ENCODE assay signal across 8 cellular contexts in genomic region chr6:73747293-73747692, GRCh38. TPM values are rescaled to one million over a fixed set of nuclear protein-coding genes. Genes with fewer than 3 reads are reported as not detected.
DNase-seq lines count a peak whose midpoint lies in the region; ATAC-seq lines count a peak whose summit lies in the region.

No MANE protein-coding gene starts in this region.

- H3K18ac ChIP-seq in mesenchymal stem cell (ENCODE audit: low read depth in 1 of 2, low read length in 2 of 2) = peak overlapping the region in 1 of 2 experiments; percentile 43

- H4K8ac ChIP-seq in mesenchymal stem cell (ENCODE audit: low read length) = no peak overlapping the region

- no peak overlapping the region for H2AK5ac ChIP-seq in mesenchymal stem cell (ENCODE audit: low read length, severe bottlenecking)

- H3K4ac ChIP-seq in mesenchymal stem cell (ENCODE audit: low read depth in 1 of 2, low read length in 2 of 2) = no peak overlapping the region

- H4K91ac ChIP-seq in mesenchymal stem cell (ENCODE audit: low read length) = no peak overlapping the region

- peak overlapping the region in 1 of 2 experiments; percentile 25 for H3K4me3 ChIP-seq in mesenchymal stem cell (ENCODE audit: insufficient read depth in 1 of 2, low read depth in 1 of 2, low read length in 2 of 2)

- H3K27ac ChIP-seq in mesenchymal stem cell (ENCODE audit: low read length, poor library complexity, severe bottlenecking) = no peak overlapping the region

- no peak overlapping the region for H2BK15ac ChIP-seq in mesenchymal stem cell (ENCODE audit: low read depth, poor library complexity, severe bottlenecking)

- peaks cover 3% of the 10 kb centered on the region for H3K4me1 ChIP-seq in mesenchymal stem cell (ENCODE audit: control insufficient read depth, insufficient read depth, low read depth, low read length)

- peak overlapping the region; percentile 4 for H3K9ac ChIP-seq in mesenchymal stem cell (ENCODE audit: low read length)

- peak; percentile 98 for ATAC-seq in GM18868 (IDR thresholded peaks at IDR 0.05; ENCODE audit: unreplicated experiment)
- ATAC-seq in GM21786 (IDR thresholded peaks at IDR 0.05; ENCODE audit: unreplicated experiment) = peak; percentile 99
- peak; percentile 100 for ATAC-seq in HG03575 (IDR thresholded peaks at IDR 0.05; ENCODE audit: extremely low read depth, insufficient number of reproducible peaks, low FRiP score, unreplicated experiment)

- peaks cover 22% of the 10 kb centered on the region for H3K79me1 ChIP-seq in mesenchymal stem cell (replicated peaks; ENCODE audit: low read length, poor library complexity, severe bottlenecking)

- DNase-seq in mesenchymal stem cell (no peak), middle frontal gyrus (ENCODE audit: extremely low spot score, low spot score) (no peak), DMS53 (lab: John Stamatoyannopoulos, UW) (no peak), NCI-H2196 treated with DMSO at 0.1 percent for 48 hours (lab: John Stamatoyannopoulos, UW; ENCODE audit: unreplicated experiment) (no peak), NCI-H1694 treated with DMSO at 0.1 percent for 48 hours (lab: John Stamatoyannopoulos, UW) (no peak)

- H3K14ac ChIP-seq in mesenchymal stem cell (ENCODE audit: low read length in 2 of 2) = no peak overlapping the region

- no peak overlapping the region for H2AFZ ChIP-seq in mesenchymal stem cell (ENCODE audit: low read depth, low read length)

- no peak overlapping the region for H2BK12ac ChIP-seq in mesenchymal stem cell (ENCODE audit: low read length in 2 of 2)

- WGBS in mesenchymal stem cell = 93% methylated on average over 2 of the region's 2 CpGs

- peaks cover 0 to 73% of the 10 kb centered on the region in 2 experiments for H3K36me3 ChIP-seq in mesenchymal stem cell (ENCODE audit: control insufficient read depth in 1 of 2, insufficient read depth in 2 of 2, low read depth in 1 of 2, low read length in 2 of 2)

- H3K9me3 ChIP-seq in mesenchymal stem cell (ENCODE audit: control insufficient read depth, low read length) = no peaks in the 10 kb centered on the region

- H3K27me3 ChIP-seq in mesenchymal stem cell (ENCODE audit: control insufficient read depth in 1 of 2, insufficient read depth in 1 of 2, low read length in 2 of 2) = no peaks in the 10 kb centered on the region

- H2BK5ac ChIP-seq in mesenchymal stem cell (ENCODE audit: low read depth, low read length, poor library complexity, severe bottlenecking) = no peak overlapping the region

- H3K4me2 ChIP-seq in mesenchymal stem cell (ENCODE audit: low read length, poor library complexity, severe bottlenecking) = no peak overlapping the region

- H2BK120ac ChIP-seq in mesenchymal stem cell (ENCODE audit: low read depth, low read length) = no peak overlapping the region

- H3K23ac ChIP-seq in mesenchymal stem cell (ENCODE audit: low read length in 2 of 2) = no peak overlapping the region

RNA-seq across cellular contexts. Expression of gene CD109, which starts 51.3 kb away (rescaled TPM):
- polyA plus RNA-seq in mesenchymal stem cell (2013, experiment 1 of 2) = 33.3 TPM
- polyA plus RNA-seq in mesenchymal stem cell (2013, experiment 2 of 2) = 33.8 TPM
